In the genomic region with DNA sequence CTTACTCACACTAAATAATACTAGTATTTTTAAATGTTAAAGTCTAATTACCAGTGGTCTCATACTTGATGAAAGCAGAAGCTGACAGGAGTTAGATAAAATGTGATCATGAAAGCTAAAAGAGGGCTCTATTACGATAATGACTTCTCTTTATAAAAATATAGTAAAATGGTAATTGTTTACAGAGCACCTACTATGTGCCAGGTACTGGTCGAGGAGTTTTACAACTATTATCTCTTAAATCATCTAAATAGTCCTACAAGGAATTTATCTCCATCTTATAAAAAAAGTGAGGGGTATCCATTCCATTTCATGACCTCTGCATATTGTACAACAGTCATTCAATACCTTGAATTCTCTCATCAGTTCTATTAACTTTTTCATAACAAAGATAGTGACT, we compare ENCODE assay signal across 1 cellular context.
A peak's percentile ranks its signal among the peaks of the same experiment; 100 is the strongest.
TF ChIP-seq lines count a peak whose summit lies in the region.

No MANE protein-coding gene starts in this region.

TF ChIP-seq in K562, 482 proteins besides CTCF, POLR2A, EP300 and RAD21:
- no peak for TF ChIP-seq NR2C2 (CRISPR knock-in tag; IDR thresholded peaks at IDR 0.05)
- TF ChIP-seq NR2C2 (tag; IDR thresholded peaks at IDR 0.05) = peak; percentile 24; the same call in 1 of the 2 replicates
- TF ChIP-seq ZKSCAN1 (IDR thresholded peaks at IDR 0.05; ENCODE audit: low read depth, low read length) = peak; percentile 75; the same call in 1 of the 2 replicates
- no peak for TF ChIP-seq CHD4 (IDR thresholded peaks at IDR 0.05; ENCODE audit: insufficient read depth, insufficient replicate concordance, low read depth, low read length, poor library complexity, severe bottlenecking)
- TF ChIP-seq FOSL1 (tag; conservative IDR thresholded peaks at IDR 0.05) = peak; percentile 68
